In the genomic region with DNA sequence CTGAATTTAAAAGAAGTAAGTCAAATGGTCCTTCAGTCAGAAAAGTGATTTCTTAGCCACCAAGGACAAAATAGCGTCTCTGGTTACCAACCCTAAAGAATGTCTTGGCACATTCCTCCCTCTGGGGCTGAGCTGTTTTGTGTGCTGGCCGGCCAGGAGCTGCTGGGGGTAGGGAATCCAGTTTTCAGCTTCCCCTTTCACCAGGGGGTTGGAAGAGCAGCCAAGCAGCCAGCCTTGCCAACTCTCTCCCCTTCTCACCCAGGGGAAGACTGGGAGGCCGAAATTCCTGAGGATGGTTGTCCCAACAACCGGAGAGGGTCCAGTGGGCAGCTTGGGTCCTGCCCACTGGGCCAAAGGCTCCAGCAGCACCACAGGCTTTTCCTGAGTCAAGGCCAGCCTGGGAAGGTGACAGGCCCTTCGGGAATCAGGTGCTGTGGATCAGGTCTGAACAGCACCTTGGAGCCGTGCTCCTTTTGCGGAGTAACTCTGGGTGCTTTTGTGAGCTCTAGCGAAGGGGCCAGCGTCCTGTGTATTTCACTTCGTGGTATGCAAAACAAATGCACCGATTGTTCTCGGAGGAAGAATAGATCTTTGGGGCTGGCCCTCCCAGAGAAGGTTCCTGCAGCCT, we compare ENCODE assay signal across 9 cellular contexts. TPM values are rescaled to one million over a fixed set of nuclear protein-coding genes. Genes with fewer than 3 reads are reported as not detected.
DNase-seq lines count a peak whose midpoint lies in the region; ATAC-seq and TF ChIP-seq lines count a peak whose summit lies in the region.
"Had no signal": no experiment of that assay in that cellular context is flagged by ENCODE, and none has a peak within 500 bp of the region (broad histone marks: within the 10 kb centered on the region; RNA-seq: fewer than 3 reads in every experiment).

No MANE protein-coding gene starts in this region.

- no peaks in the 10 kb centered on the region for H3K9me3 ChIP-seq in SK-N-SH
- H3K9me3 ChIP-seq: thoracic aorta had no signal

- peak overlapping the region; percentile 49; the same call in 1 of the 2 replicates for H3K4me2 ChIP-seq in SK-N-SH

- TF ChIP-seq CTCF in SK-N-SH (IDR thresholded peaks at IDR 0.05) (peak; percentile 68), fibroblast of villous mesenchyme (IDR thresholded peaks at IDR 0.05; ENCODE audit: insufficient read depth, low read depth, low read length) (peak; percentile 47)

- CTCF ChIA-PET in SK-N-SH (lab: Yijun Ruan, JAX) = interaction anchor here (1.2 to 1.5 kb wide), 3 partner anchors 11 to 26 kb away, joined by 3 to 4 read pairs (median 3); no protein-coding TSS in a partner anchor

- TF ChIP-seq RAD21 in SK-N-SH (IDR thresholded peaks at IDR 0.05; ENCODE audit: low read length) = no peak

- H3F3A ChIP-seq in SK-N-SH (replicated peaks; ENCODE audit: insufficient read depth) = peaks cover 4% of the 10 kb centered on the region

- H3K9me2 ChIP-seq in SK-N-SH = no peaks in the 10 kb centered on the region

- no peaks in the 10 kb centered on the region for H3K27me3 ChIP-seq in SK-N-SH (ENCODE audit: insufficient read depth)

- POLR2A ChIA-PET in SK-N-SH (lab: Yijun Ruan, JAX) = no interaction called here

- TF ChIP-seq EP300 in SK-N-SH (IDR thresholded peaks at IDR 0.05; ENCODE audit: borderline replicate concordance in 1 of 2, low read depth in 1 of 2, low read length in 1 of 2) = peak in 1 of 2 experiments; percentile 62; a peak in 1 of 4 replicates

- no peak overlapping the region for H2AFZ ChIP-seq in SK-N-SH (ENCODE audit: low read depth)

- DNase-seq in ELR (ENCODE audit: low read depth) = peak; percentile 71
- peak; percentile 41 for DNase-seq in SK-N-SH
- peak; percentile 32 for DNase-seq in fibroblast of villous mesenchyme (ENCODE audit: low read depth)
- DNase-seq in nucleus accumbens (lab: John Stamatoyannopoulos, UW) = peak in 46 of 56 donors; percentile 12 to 85 (median 52)
- DNase-seq in NCI-H1417 treated with DMSO at 0.1 percent for 48 hours (lab: John Stamatoyannopoulos, UW) = no peak
- DNase-seq in NCI-H187 (lab: John Stamatoyannopoulos, UW) = no peak
- no peak for DNase-seq in NOMO-1 treated with DMSO at 0.1 percent for 48 hours (lab: John Stamatoyannopoulos, UW; ENCODE audit: unreplicated experiment)

- H3K27ac ChIP-seq in SK-N-SH (ENCODE audit: low read depth in 2 of 2, low read length in 1 of 2) = peak overlapping the region; percentile 14 to 67; a peak in 3 of 4 replicates
- H3K27ac ChIP-seq: thoracic aorta had no signal

- H3K36me3 ChIP-seq in SK-N-SH (replicated peaks in 1 of 2; ENCODE audit: control insufficient read depth in 1 of 2, insufficient read depth in 2 of 2, low read length in 1 of 2) = no peaks in the 10 kb centered on the region
- H3K36me3 ChIP-seq: thoracic aorta had no signal

- H3K4me1 ChIP-seq in SK-N-SH (ENCODE audit: control insufficient read depth in 1 of 2, insufficient read depth in 2 of 2, low read depth in 1 of 2, low read length in 1 of 2) = peaks cover 11 to 16% of the 10 kb centered on the region in 2 experiments

- no peak for ATAC-seq in GM21423 (IDR thresholded peaks at IDR 0.05; ENCODE audit: unreplicated experiment)

- WGBS in SK-N-SH (ENCODE audit: low lambda C conversion rate) = 66% methylated on average over 12 of the region's 12 CpGs

- no peak overlapping the region for H3K4me3 ChIP-seq in SK-N-SH (ENCODE audit: low read depth in 2 of 2, low read length in 1 of 2)
- H3K4me3 ChIP-seq in fibroblast of villous mesenchyme (ENCODE audit: low read depth, low read length) = no peak overlapping the region
- H3K4me3 ChIP-seq: thoracic aorta had no signal

- H3K79me2 ChIP-seq in SK-N-SH (ENCODE audit: insufficient read depth) = peaks cover 76% of the 10 kb centered on the region

- no peaks in the 10 kb centered on the region for H4K20me1 ChIP-seq in SK-N-SH (ENCODE audit: insufficient read depth)

- H3K9ac ChIP-seq in SK-N-SH = peak overlapping the region; percentile 5; the same call in 1 of the 2 replicates

TF ChIP-seq in SK-N-SH, 30 proteins besides CTCF, POLR2A, EP300 and RAD21 (continues in another document):
- TF ChIP-seq JUND (IDR thresholded peaks at IDR 0.05) = no peak; the same call in 1 of the 2 replicates
- TF ChIP-seq RXRA (IDR thresholded peaks at IDR 0.05; ENCODE audit: borderline replicate concordance, low read depth) = no peak
- no peak for TF ChIP-seq NRF1 (IDR thresholded peaks at IDR 0.05; ENCODE audit: low read depth, low read length)
- no peak for TF ChIP-seq FOXJ3 (CRISPR knock-in tag; IDR thresholded peaks at IDR 0.05)
- TF ChIP-seq FOXM1 (IDR thresholded peaks at IDR 0.05; ENCODE audit: low read depth) = no peak
- TF ChIP-seq, protein P1, sequence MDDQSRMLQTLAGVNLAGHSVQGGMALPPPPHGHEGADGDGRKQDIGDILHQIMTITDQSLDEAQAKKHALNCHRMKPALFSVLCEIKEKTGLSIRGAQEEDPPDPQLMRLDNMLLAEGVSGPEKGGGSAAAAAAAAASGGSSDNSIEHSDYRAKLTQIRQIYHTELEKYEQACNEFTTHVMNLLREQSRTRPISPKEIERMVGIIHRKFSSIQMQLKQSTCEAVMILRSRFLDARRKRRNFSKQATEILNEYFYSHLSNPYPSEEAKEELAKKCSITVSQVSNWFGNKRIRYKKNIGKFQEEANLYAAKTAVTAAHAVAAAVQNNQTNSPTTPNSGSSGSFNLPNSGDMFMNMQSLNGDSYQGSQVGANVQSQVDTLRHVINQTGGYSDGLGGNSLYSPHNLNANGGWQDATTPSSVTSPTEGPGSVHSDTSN (IDR thresholded peaks at IDR 0.05) = no peak
- no peak for TF ChIP-seq EZH2phosphoT487 (IDR thresholded peaks at IDR 0.05; ENCODE audit: borderline replicate concordance, low read depth)
- TF ChIP-seq TAF1 (IDR thresholded peaks at IDR 0.05; ENCODE audit: borderline replicate concordance, low read depth, low read length) = no peak
- TF ChIP-seq RCOR1 (IDR thresholded peaks at IDR 0.05; ENCODE audit: low read length) = no peak
- TF ChIP-seq MXI1 (IDR thresholded peaks at IDR 0.05; ENCODE audit: low read depth, low read length) = no peak
- peak; percentile 25; the same call in 1 of the 2 replicates for TF ChIP-seq POLR2AphosphoS5 (IDR thresholded peaks at IDR 0.05; ENCODE audit: low read depth, low read length)
- peak; percentile 81 for TF ChIP-seq NFIC (IDR thresholded peaks at IDR 0.05; ENCODE audit: borderline replicate concordance)
- TF ChIP-seq YY1 (IDR thresholded peaks at IDR 0.05; ENCODE audit: low read depth) = no peak
- TF ChIP-seq, protein P2, sequence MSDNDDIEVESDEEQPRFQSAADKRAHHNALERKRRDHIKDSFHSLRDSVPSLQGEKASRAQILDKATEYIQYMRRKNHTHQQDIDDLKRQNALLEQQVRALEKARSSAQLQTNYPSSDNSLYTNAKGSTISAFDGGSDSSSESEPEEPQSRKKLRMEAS (IDR thresholded peaks at IDR 0.05; ENCODE audit: low read depth) = 0 out of 2 replicates have a peak, but pooled peaks have one; percentile 27
- TF ChIP-seq MEF2A (IDR thresholded peaks at IDR 0.05; ENCODE audit: borderline replicate concordance, low read depth) = no peak
- TF ChIP-seq, protein P3, sequence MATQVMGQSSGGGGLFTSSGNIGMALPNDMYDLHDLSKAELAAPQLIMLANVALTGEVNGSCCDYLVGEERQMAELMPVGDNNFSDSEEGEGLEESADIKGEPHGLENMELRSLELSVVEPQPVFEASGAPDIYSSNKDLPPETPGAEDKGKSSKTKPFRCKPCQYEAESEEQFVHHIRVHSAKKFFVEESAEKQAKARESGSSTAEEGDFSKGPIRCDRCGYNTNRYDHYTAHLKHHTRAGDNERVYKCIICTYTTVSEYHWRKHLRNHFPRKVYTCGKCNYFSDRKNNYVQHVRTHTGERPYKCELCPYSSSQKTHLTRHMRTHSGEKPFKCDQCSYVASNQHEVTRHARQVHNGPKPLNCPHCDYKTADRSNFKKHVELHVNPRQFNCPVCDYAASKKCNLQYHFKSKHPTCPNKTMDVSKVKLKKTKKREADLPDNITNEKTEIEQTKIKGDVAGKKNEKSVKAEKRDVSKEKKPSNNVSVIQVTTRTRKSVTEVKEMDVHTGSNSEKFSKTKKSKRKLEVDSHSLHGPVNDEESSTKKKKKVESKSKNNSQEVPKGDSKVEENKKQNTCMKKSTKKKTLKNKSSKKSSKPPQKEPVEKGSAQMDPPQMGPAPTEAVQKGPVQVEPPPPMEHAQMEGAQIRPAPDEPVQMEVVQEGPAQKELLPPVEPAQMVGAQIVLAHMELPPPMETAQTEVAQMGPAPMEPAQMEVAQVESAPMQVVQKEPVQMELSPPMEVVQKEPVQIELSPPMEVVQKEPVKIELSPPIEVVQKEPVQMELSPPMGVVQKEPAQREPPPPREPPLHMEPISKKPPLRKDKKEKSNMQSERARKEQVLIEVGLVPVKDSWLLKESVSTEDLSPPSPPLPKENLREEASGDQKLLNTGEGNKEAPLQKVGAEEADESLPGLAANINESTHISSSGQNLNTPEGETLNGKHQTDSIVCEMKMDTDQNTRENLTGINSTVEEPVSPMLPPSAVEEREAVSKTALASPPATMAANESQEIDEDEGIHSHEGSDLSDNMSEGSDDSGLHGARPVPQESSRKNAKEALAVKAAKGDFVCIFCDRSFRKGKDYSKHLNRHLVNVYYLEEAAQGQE (IDR thresholded peaks at IDR 0.05; ENCODE audit: low read depth, low read length) = 0 out of 2 replicates have a peak, but pooled peaks have one; percentile 37
- TF ChIP-seq, protein P4, sequence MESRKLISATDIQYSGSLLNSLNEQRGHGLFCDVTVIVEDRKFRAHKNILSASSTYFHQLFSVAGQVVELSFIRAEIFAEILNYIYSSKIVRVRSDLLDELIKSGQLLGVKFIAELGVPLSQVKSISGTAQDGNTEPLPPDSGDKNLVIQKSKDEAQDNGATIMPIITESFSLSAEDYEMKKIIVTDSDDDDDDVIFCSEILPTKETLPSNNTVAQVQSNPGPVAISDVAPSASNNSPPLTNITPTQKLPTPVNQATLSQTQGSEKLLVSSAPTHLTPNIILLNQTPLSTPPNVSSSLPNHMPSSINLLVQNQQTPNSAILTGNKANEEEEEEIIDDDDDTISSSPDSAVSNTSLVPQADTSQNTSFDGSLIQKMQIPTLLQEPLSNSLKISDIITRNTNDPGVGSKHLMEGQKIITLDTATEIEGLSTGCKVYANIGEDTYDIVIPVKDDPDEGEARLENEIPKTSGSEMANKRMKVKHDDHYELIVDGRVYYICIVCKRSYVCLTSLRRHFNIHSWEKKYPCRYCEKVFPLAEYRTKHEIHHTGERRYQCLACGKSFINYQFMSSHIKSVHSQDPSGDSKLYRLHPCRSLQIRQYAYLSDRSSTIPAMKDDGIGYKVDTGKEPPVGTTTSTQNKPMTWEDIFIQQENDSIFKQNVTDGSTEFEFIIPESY (IDR thresholded peaks at IDR 0.05; ENCODE audit: borderline replicate concordance, low read depth) = 0 out of 2 replicates have a peak, but pooled peaks have one; percentile 21
- TF ChIP-seq FOSL2 (IDR thresholded peaks at IDR 0.05; ENCODE audit: borderline replicate concordance, low read depth) = 0 out of 2 replicates have a peak, but pooled peaks have one; percentile 17

RNA-seq across cellular contexts. Expression of a gene that starts 4.2 kb away (rescaled TPM):
- polyA plus RNA-seq in SK-N-SH (2012; rRNA removed) = 15.2 and 16.9 TPM in 2 replicates
- polyA plus RNA-seq in SK-N-SH (2012; cell fraction: cytosol; rRNA removed) = 12.4 and 13.0 TPM in 2 replicates
- polyA plus RNA-seq in SK-N-SH (2012; cell fraction: nucleus; rRNA removed) = 15.6 and 17.4 TPM in 2 replicates
- total RNA-seq in fibroblast of villous mesenchyme = 0.32 and 2.2 TPM in 2 replicates

Comparison
In these comparisons a context has a peak if more than half of its experiments do, and no peak if none do; other contexts are left out.
1. DNase-seq: peak in ELR (single experiment), SK-N-SH (single experiment), fibroblast of villous mesenchyme (single experiment) and nucleus accumbens (46 of 56); none in NCI-H1417 treated with DMSO at 0.1 percent for 48 hours (single experiment), NCI-H187 (0 of 2) and NOMO-1 treated with DMSO at 0.1 percent for 48 hours (single experiment).